Comparison of ENCODE assay signal across 15 cellular contexts in the genomic region with DNA sequence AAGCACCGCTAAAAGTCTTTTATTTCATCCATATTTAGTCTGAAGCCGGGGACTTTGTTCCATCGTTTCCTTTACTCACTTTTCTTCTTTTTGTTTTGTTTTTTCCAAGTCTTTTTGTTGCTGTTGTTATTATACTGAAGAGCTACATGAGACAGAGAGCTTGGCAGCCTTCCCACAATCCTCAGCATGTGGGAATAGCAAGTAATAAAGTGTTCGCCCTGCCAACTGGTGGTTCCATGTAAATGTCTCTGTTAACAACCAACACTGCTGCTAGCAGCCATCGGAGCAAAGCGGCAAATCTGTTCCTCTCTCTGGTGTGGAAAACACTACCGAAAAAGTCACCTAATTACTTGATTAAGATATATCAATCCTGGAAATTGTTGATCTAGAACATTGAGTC.
DNase-seq lines count a peak whose midpoint lies in the region; ATAC-seq and TF ChIP-seq lines count a peak whose summit lies in the region.
"Had no signal": no experiment of that assay in that cellular context is flagged by ENCODE, and none has a peak within 500 bp of the region (broad histone marks: within the 10 kb centered on the region; RNA-seq: fewer than 3 reads in every experiment).

No MANE protein-coding gene starts in this region.

- H3K9ac ChIP-seq in fibroblast of lung (ENCODE audit: insufficient read depth, low read length) (no peak overlapping the region), smooth muscle cell (ENCODE audit: low read depth) (no peak overlapping the region)

- H3K27me3 ChIP-seq in fibroblast of lung (ENCODE audit: control insufficient read depth, insufficient read depth, low read length) (no peaks in the 10 kb centered on the region), smooth muscle cell (ENCODE audit: low read depth) (no peaks in the 10 kb centered on the region)
- H3K27me3 ChIP-seq: esophagus squamous epithelium had no signal

- TF ChIP-seq CTCF in fibroblast of lung (conservative IDR thresholded peaks at IDR 0.05 in 1 of 2, IDR thresholded peaks at IDR 0.05 in 1 of 2; ENCODE audit: low read depth in 1 of 2, low read length in 2 of 2) = no peak
- TF ChIP-seq CTCF in smooth muscle cell (IDR thresholded peaks at IDR 0.05; ENCODE audit: borderline replicate concordance, insufficient read depth, poor library complexity, severe bottlenecking) = no peak

- H2AFZ ChIP-seq in fibroblast of lung (ENCODE audit: low read length) (no peak overlapping the region), smooth muscle cell (ENCODE audit: low read depth) (no peak overlapping the region)

- H3K4me3 ChIP-seq in fibroblast of lung (replicated peaks in 1 of 4; ENCODE audit: control extremely low read depth in 1 of 4, insufficient read depth in 1 of 4, low read depth in 3 of 4, low read length in 4 of 4) (no peak overlapping the region), smooth muscle cell (no peak overlapping the region)
- H3K4me3 ChIP-seq: esophagus squamous epithelium had no signal

- no peak overlapping the region for H3K4me2 ChIP-seq in fibroblast of lung (ENCODE audit: extremely low read depth, insufficient read depth, low read length)
- no peak overlapping the region for H3K4me2 ChIP-seq in smooth muscle cell

- 98% methylated on average over 7 of the region's 7 CpGs for WGBS in smooth muscle cell (ENCODE audit: low lambda C conversion rate)

- no peak for ATAC-seq in sciatic nerve
- ATAC-seq in HG02884 (IDR thresholded peaks at IDR 0.05; ENCODE audit: unreplicated experiment) = no peak
- ATAC-seq: stimulated activated effector memory CD8-positive, alpha-beta T cell treated with anti-CD3 and anti-CD28 coated beads, Interleukin-12 subunit alpha, Interleukin-12 subunit beta, amount 100 ng/mL, for 72 hours had no signal

- no peak overlapping the region for H3K27ac ChIP-seq in fibroblast of lung (ENCODE audit: insufficient read depth, low read length)
- H3K27ac ChIP-seq in smooth muscle cell (ENCODE audit: low read depth) = no peak overlapping the region
- H3K27ac ChIP-seq: esophagus squamous epithelium had no signal

- H3K9me3 ChIP-seq in fibroblast of lung (ENCODE audit: control insufficient read depth, insufficient read depth, low read depth, low read length) = no peaks in the 10 kb centered on the region
- no peaks in the 10 kb centered on the region for H3K9me3 ChIP-seq in smooth muscle cell (replicated peaks; ENCODE audit: low read depth)

- no peaks in the 10 kb centered on the region for H3K79me2 ChIP-seq in fibroblast of lung (ENCODE audit: control insufficient read depth, insufficient read depth, low read length)
- H3K79me2 ChIP-seq in smooth muscle cell (ENCODE audit: low read depth) = no peaks in the 10 kb centered on the region

- H4K20me1 ChIP-seq in fibroblast of lung (ENCODE audit: control insufficient read depth, extremely low read depth, insufficient read depth, low read length) = no peaks in the 10 kb centered on the region
- no peaks in the 10 kb centered on the region for H4K20me1 ChIP-seq in smooth muscle cell (ENCODE audit: low read depth)

- H3K36me3 ChIP-seq in fibroblast of lung (ENCODE audit: control insufficient read depth, insufficient read depth, low read length) = no peaks in the 10 kb centered on the region
- no peaks in the 10 kb centered on the region for H3K36me3 ChIP-seq in smooth muscle cell (ENCODE audit: low read depth)
- H3K36me3 ChIP-seq: esophagus squamous epithelium had no signal

- DNase-seq in DMS 273 treated with DMSO at 0.1 percent for 48 hours (lab: John Stamatoyannopoulos, UW) (peak; percentile 80), NCI-H226 (peak; percentile 5), fibroblast of lung (ENCODE audit: low read depth in 2 of 2) (peak; percentile 53 to 74), sciatic nerve (ENCODE audit: low spot score) (peak; percentile 59), smooth muscle cell (lab: John Stamatoyannopoulos, UW; ENCODE audit: unreplicated experiment) (no peak), Kasumi-1 (lab: John Stamatoyannopoulos, UW) (no peak)
- DNase-seq in NK-92 treated with Interleukin-12 subunit alpha and Interleukin-12 subunit beta, amount 100 ng/mL, for 24 hours (lab: John Stamatoyannopoulos, UW) = no peak
- DNase-seq: activated CD4-positive, CD25-positive, alpha-beta regulatory T cell; esophagus squamous epithelium; GDM1; KG1; NCI-H187; stimulated activated CD4-positive, alpha-beta T cell treated with anti-CD3 and anti-CD28 coated beads, Interleukin-4, amount 100 ng/mL, for 24 hours had no signal

- intact Hi-C loops in sciatic nerve (cut with DNase I) = no loop called here

- H3K4me1 ChIP-seq in fibroblast of lung (ENCODE audit: control insufficient read depth, extremely low read depth, insufficient read depth, low read length) (no peaks in the 10 kb centered on the region), smooth muscle cell (ENCODE audit: low read depth) (no peaks in the 10 kb centered on the region)

- no peaks in the 10 kb centered on the region for H3F3A ChIP-seq in smooth muscle cell (ENCODE audit: low read depth)

Comparison
In these comparisons a context has a peak if more than half of its experiments do, and no peak if none do; other contexts are left out.
1. DNase-seq: peak in DMS 273 treated with DMSO at 0.1 percent for 48 hours (single experiment), NCI-H226 (single experiment), fibroblast of lung (2 of 2) and sciatic nerve (single experiment); none in smooth muscle cell (single experiment), NK-92 treated with Interleukin-12 subunit alpha and Interleukin-12 subunit beta, amount 100 ng/mL, for 24 hours (single experiment) and Kasumi-1 (0 of 2).